Comparison of ENCODE assay signal across 7 cellular contexts in the genomic region with DNA sequence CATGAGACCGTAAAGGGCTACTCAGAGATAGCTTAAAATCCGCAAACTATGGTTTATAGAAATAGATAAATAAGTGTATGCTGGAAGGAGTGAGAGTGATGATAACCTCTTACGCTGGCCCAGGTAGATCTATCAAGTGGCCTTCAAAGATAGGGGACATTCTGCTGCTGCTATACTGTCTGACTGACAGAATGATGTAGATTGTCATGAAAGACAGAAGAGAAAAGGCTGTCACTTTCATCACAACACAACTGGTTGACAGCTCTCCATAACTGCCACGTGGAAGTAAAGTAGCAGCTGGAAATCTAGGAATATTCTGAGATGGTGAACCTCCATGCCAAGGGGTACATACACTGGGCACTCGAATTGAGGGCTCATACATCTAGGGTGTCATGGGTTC.
"Had no signal": no experiment of that assay in that cellular context is flagged by ENCODE, and none has a peak within 500 bp of the region (broad histone marks: within the 10 kb centered on the region; RNA-seq: fewer than 3 reads in every experiment).

No MANE protein-coding gene starts in this region.

- H3K4me3 ChIP-seq: GM23248, HAP-1 had no signal

- H3K9ac ChIP-seq: GM23248 had no signal

- ATAC-seq: HCT116 had no signal

- DNase-seq: GM23248, GOT3, H7, HFFc6, IMR-90 had no signal

- H2AFZ ChIP-seq: GM23248 had no signal

- H3K27ac ChIP-seq: GM23248 had no signal

- H3K36me3 ChIP-seq: HAP-1 had no signal

- H3K9me3 ChIP-seq: HAP-1 had no signal
